In genomic region chr2:96330407-96330806, GRCh38 we compare ENCODE assay signal across 2 cellular contexts.
TF ChIP-seq lines count a peak whose summit lies in the region.

No MANE protein-coding gene starts in this region.

TF ChIP-seq in HepG2, 621 proteins besides CTCF, POLR2A, EP300 and RAD21:
- TF ChIP-seq SETDB1 (CRISPR knock-in tag; IDR thresholded peaks at IDR 0.05; ENCODE audit: borderline replicate concordance) (no peak), ZNF256 (CRISPR knock-in tag; conservative IDR thresholded peaks at IDR 0.05) (no peak), ZNF350 (CRISPR knock-in tag; IDR thresholded peaks at IDR 0.05; ENCODE audit: borderline replicate concordance, low read depth) (no peak), CSRNP1 (CRISPR knock-in tag; IDR thresholded peaks at IDR 0.05) (no peak), FOXA1 (IDR thresholded peaks at IDR 0.05) (no peak), FOXA1 (CRISPR knock-in tag; IDR thresholded peaks at IDR 0.05) (no peak), E2F5 (CRISPR knock-in tag; conservative IDR thresholded peaks at IDR 0.05) (no peak), THAP8 (CRISPR knock-in tag; IDR thresholded peaks at IDR 0.05; ENCODE audit: borderline replicate concordance) (no peak), CENPX (CRISPR knock-in tag; IDR thresholded peaks at IDR 0.05) (no peak), ZSCAN31 (CRISPR knock-in tag; IDR thresholded peaks at IDR 0.05; ENCODE audit: low read depth) (no peak), PAWR (CRISPR knock-in tag; IDR thresholded peaks at IDR 0.05; ENCODE audit: borderline replicate concordance) (no peak), RBFOX2 (IDR thresholded peaks at IDR 0.05; ENCODE audit: low read depth, low read length) (no peak), BRCA1 (CRISPR knock-in tag; IDR thresholded peaks at IDR 0.05) (no peak), ZFP36 (IDR thresholded peaks at IDR 0.05; ENCODE audit: borderline replicate concordance, low read depth, low read length, partially characterized antibody) (no peak), HMGXB4 (CRISPR knock-in tag; IDR thresholded peaks at IDR 0.05; ENCODE audit: borderline replicate concordance in 1 of 2, low read depth in 1 of 2) (no peak), ZSCAN25 (CRISPR knock-in tag; IDR thresholded peaks at IDR 0.05) (no peak), ATF3 (CRISPR knock-in tag; IDR thresholded peaks at IDR 0.05) (no peak), PAF1 (CRISPR knock-in tag; IDR thresholded peaks at IDR 0.05) (no peak)

TF ChIP-seq in SK-N-SH, 30 proteins besides CTCF, POLR2A, EP300 and RAD21:
- TF ChIP-seq SIN3A (IDR thresholded peaks at IDR 0.05; ENCODE audit: borderline replicate concordance, low read depth, low read length) (no peak), TAF1 (IDR thresholded peaks at IDR 0.05; ENCODE audit: borderline replicate concordance, low read depth, low read length) (no peak), POLR2AphosphoS5 (IDR thresholded peaks at IDR 0.05; ENCODE audit: low read depth, low read length) (no peak), ZBTB33 (IDR thresholded peaks at IDR 0.05; ENCODE audit: borderline replicate concordance, low read depth) (no peak), GATA2 (CRISPR knock-in tag; IDR thresholded peaks at IDR 0.05) (no peak), PBX3 (IDR thresholded peaks at IDR 0.05) (peak; percentile 43), MEF2A (IDR thresholded peaks at IDR 0.05; ENCODE audit: borderline replicate concordance, low read depth) (no peak), TCF12 (IDR thresholded peaks at IDR 0.05) (peak; percentile 58), GABPA (IDR thresholded peaks at IDR 0.05; ENCODE audit: low read depth) (no peak), FOSL2 (IDR thresholded peaks at IDR 0.05; ENCODE audit: borderline replicate concordance, low read depth) (peak; percentile 17; the same call in 1 of the 2 replicates), YY1 (IDR thresholded peaks at IDR 0.05; ENCODE audit: low read depth) (no peak), RCOR1 (IDR thresholded peaks at IDR 0.05; ENCODE audit: low read length) (no peak), FOXJ3 (CRISPR knock-in tag; IDR thresholded peaks at IDR 0.05) (no peak), ELF1 (IDR thresholded peaks at IDR 0.05) (no peak), FOXM1 (IDR thresholded peaks at IDR 0.05; ENCODE audit: low read depth) (no peak), MXI1 (IDR thresholded peaks at IDR 0.05; ENCODE audit: low read depth, low read length) (no peak), EZH2phosphoT487 (IDR thresholded peaks at IDR 0.05; ENCODE audit: borderline replicate concordance, low read depth) (no peak), RFX5 (IDR thresholded peaks at IDR 0.05; ENCODE audit: low read length) (no peak), REST (IDR thresholded peaks at IDR 0.05; ENCODE audit: low read depth, low read length) (no peak), USF1 (IDR thresholded peaks at IDR 0.05; ENCODE audit: borderline replicate concordance, low read depth) (no peak), RXRA (IDR thresholded peaks at IDR 0.05; ENCODE audit: borderline replicate concordance, low read depth) (0 out of 2 replicates have a peak, but pooled peaks have one; percentile 29), TEAD4 (IDR thresholded peaks at IDR 0.05; ENCODE audit: borderline replicate concordance, insufficient read depth) (no peak), NFIC (IDR thresholded peaks at IDR 0.05; ENCODE audit: borderline replicate concordance) (peak; percentile 85)
TF ChIP-seq in SK-N-SH: peak in this region for 5.
